1 cellular context compared by ENCODE assay signal in the genomic region with DNA sequence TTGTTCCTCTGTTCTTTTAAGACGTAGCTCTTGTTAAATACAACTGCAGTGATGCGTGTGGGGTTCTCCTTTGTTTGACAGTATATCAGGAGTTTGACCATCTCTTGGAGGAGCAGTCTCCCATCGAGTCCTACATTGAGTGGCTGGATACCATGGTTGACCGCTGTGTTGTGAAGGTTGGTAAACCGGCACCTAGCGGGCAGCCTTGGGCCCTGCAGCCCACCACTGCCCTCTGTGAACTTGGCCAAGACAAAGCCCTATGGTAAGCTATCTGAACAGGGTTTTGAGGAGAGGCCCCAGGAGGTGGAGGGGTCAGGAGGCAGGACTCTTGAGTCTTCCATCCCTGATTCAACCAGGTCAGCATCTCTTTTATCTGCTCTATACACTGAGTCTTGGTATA.
TF ChIP-seq lines count a peak whose summit lies in the region.

No MANE protein-coding gene starts in this region.

TF ChIP-seq in HepG2, 621 proteins besides CTCF, POLR2A, EP300 and RAD21 (continued from another document):
- TF ChIP-seq, protein P1, sequence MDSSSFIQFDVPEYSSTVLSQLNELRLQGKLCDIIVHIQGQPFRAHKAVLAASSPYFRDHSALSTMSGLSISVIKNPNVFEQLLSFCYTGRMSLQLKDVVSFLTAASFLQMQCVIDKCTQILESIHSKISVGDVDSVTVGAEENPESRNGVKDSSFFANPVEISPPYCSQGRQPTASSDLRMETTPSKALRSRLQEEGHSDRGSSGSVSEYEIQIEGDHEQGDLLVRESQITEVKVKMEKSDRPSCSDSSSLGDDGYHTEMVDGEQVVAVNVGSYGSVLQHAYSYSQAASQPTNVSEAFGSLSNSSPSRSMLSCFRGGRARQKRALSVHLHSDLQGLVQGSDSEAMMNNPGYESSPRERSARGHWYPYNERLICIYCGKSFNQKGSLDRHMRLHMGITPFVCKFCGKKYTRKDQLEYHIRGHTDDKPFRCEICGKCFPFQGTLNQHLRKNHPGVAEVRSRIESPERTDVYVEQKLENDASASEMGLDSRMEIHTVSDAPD (CRISPR knock-in tag; IDR thresholded peaks at IDR 0.05): no peak
- no peak for TF ChIP-seq LCORL (IDR thresholded peaks at IDR 0.05)
- no peak for TF ChIP-seq LCORL (CRISPR knock-in tag; IDR thresholded peaks at IDR 0.05)
